ENCODE assay signal across 9 cellular contexts in genomic region chr3:197718904-197719303, GRCh38. TPM values are rescaled to one million over a fixed set of nuclear protein-coding genes. Genes with fewer than 3 reads are reported as not detected.
A peak's percentile ranks its signal among the peaks of the same experiment; 100 is the strongest.
DNase-seq lines count a peak whose midpoint lies in the region; ATAC-seq and TF ChIP-seq lines count a peak whose summit lies in the region.
"Had no signal": no experiment of that assay in that cellular context is flagged by ENCODE, and none has a peak within 500 bp of the region (broad histone marks: within the 10 kb centered on the region; RNA-seq: fewer than 3 reads in every experiment).

No MANE protein-coding gene starts in this region.

- H3K4me3 ChIP-seq in choroid plexus epithelial cell (ENCODE audit: low read depth, low read length) (no peak overlapping the region), mesenchymal stem cell (ENCODE audit: insufficient read depth in 1 of 2, low read depth in 1 of 2, low read length in 2 of 2) (no peak overlapping the region)

- no peak overlapping the region for H4K91ac ChIP-seq in mesenchymal stem cell (ENCODE audit: low read length)

- peak overlapping the region; percentile 54 for H3K27ac ChIP-seq in mesenchymal stem cell (ENCODE audit: low read length, poor library complexity, severe bottlenecking)

- TF ChIP-seq CTCF in choroid plexus epithelial cell (conservative IDR thresholded peaks at IDR 0.05; ENCODE audit: low read depth, low read length), result no peak

- no peak overlapping the region for H2BK120ac ChIP-seq in mesenchymal stem cell (ENCODE audit: low read depth, low read length)

- H4K8ac ChIP-seq in mesenchymal stem cell (ENCODE audit: low read length), result no peak overlapping the region

- no peak overlapping the region for H2BK12ac ChIP-seq in mesenchymal stem cell (ENCODE audit: low read length in 2 of 2)

- H3K14ac ChIP-seq in mesenchymal stem cell (ENCODE audit: low read length in 2 of 2), result no peak overlapping the region

- no peak overlapping the region for H3K9ac ChIP-seq in mesenchymal stem cell (ENCODE audit: low read length)

- no peak overlapping the region for H2BK5ac ChIP-seq in mesenchymal stem cell (ENCODE audit: low read depth, low read length, poor library complexity, severe bottlenecking)

- peaks cover 11% of the 10 kb centered on the region for H3K9me3 ChIP-seq in mesenchymal stem cell (ENCODE audit: control insufficient read depth, low read length)

- H2AK5ac ChIP-seq in mesenchymal stem cell (ENCODE audit: low read length, severe bottlenecking), result no peak overlapping the region

- no peak overlapping the region for H3K4ac ChIP-seq in mesenchymal stem cell (ENCODE audit: low read depth in 1 of 2, low read length in 2 of 2)

- H3K27me3 ChIP-seq in mesenchymal stem cell (ENCODE audit: control insufficient read depth in 1 of 2, insufficient read depth in 1 of 2, low read length in 2 of 2), result no peaks in the 10 kb centered on the region

- no peak overlapping the region for H3K18ac ChIP-seq in mesenchymal stem cell (ENCODE audit: low read depth in 1 of 2, low read length in 2 of 2)

- H3K36me3 ChIP-seq in mesenchymal stem cell (ENCODE audit: control insufficient read depth in 1 of 2, insufficient read depth in 2 of 2, low read depth in 1 of 2, low read length in 2 of 2), result peaks cover 2 to 27% of the 10 kb centered on the region in 2 experiments

- DNase-seq in AG20443 (ENCODE audit: low spot score) (peak; percentile 55), LHCN-M2 (ENCODE audit: low read depth) (peak; percentile 76), choroid plexus epithelial cell (ENCODE audit: low read depth) (peak; percentile 89), mesenchymal stem cell (peak; percentile 86), NCI-H1694 treated with DMSO at 0.1 percent for 48 hours (lab: John Stamatoyannopoulos, UW) (no peak)
- DNase-seq: nephron progenitor cell had no signal

- peaks cover 4% of the 10 kb centered on the region for H3K4me1 ChIP-seq in mesenchymal stem cell (ENCODE audit: control insufficient read depth, insufficient read depth, low read depth, low read length)

- H3K23ac ChIP-seq in mesenchymal stem cell (ENCODE audit: low read length in 2 of 2), result no peak overlapping the region

- no peak overlapping the region for H3K4me2 ChIP-seq in mesenchymal stem cell (ENCODE audit: low read length, poor library complexity, severe bottlenecking)

- H2BK15ac ChIP-seq in mesenchymal stem cell (ENCODE audit: low read depth, poor library complexity, severe bottlenecking), result no peak overlapping the region

- H3K79me1 ChIP-seq in mesenchymal stem cell (replicated peaks; ENCODE audit: low read length, poor library complexity, severe bottlenecking), result peaks cover 20% of the 10 kb centered on the region

- ATAC-seq in HG03439 (IDR thresholded peaks at IDR 0.05; ENCODE audit: unreplicated experiment) (no peak), GM18868 (IDR thresholded peaks at IDR 0.05; ENCODE audit: unreplicated experiment) (no peak), GM21723 (IDR thresholded peaks at IDR 0.05; ENCODE audit: unreplicated experiment) (no peak)

- 71% methylated on average over 8 of the region's 8 CpGs for WGBS in mesenchymal stem cell

- no peak overlapping the region for H2AFZ ChIP-seq in mesenchymal stem cell (ENCODE audit: low read depth, low read length)

RNA-seq across cellular contexts. Expression of gene RUBCN, which starts 17.8 kb away (rescaled TPM):
- 18.5 and 24.8 TPM in 2 replicates for total RNA-seq in LHCN-M2 (2014; rRNA removed)
- polyA plus RNA-seq in LHCN-M2 (2012), result 11.2 TPM
- polyA plus RNA-seq in mesenchymal stem cell (2013, experiment 1 of 2), result 13.0 TPM
- polyA plus RNA-seq in mesenchymal stem cell (2013, experiment 2 of 2), result 12.6 TPM

RNA-seq across cellular contexts. Expression of gene FYTTD1, which starts 30.8 kb away (rescaled TPM):
- 46.9 and 60.0 TPM in 2 replicates for total RNA-seq in LHCN-M2 (2014; rRNA removed)
- 22.6 TPM for polyA plus RNA-seq in LHCN-M2 (2012)
- polyA plus RNA-seq in mesenchymal stem cell (2013, experiment 1 of 2), result 55.2 TPM
- 56.7 TPM for polyA plus RNA-seq in mesenchymal stem cell (2013, experiment 2 of 2)
